1 cellular context compared by ENCODE assay signal in the genomic region with DNA sequence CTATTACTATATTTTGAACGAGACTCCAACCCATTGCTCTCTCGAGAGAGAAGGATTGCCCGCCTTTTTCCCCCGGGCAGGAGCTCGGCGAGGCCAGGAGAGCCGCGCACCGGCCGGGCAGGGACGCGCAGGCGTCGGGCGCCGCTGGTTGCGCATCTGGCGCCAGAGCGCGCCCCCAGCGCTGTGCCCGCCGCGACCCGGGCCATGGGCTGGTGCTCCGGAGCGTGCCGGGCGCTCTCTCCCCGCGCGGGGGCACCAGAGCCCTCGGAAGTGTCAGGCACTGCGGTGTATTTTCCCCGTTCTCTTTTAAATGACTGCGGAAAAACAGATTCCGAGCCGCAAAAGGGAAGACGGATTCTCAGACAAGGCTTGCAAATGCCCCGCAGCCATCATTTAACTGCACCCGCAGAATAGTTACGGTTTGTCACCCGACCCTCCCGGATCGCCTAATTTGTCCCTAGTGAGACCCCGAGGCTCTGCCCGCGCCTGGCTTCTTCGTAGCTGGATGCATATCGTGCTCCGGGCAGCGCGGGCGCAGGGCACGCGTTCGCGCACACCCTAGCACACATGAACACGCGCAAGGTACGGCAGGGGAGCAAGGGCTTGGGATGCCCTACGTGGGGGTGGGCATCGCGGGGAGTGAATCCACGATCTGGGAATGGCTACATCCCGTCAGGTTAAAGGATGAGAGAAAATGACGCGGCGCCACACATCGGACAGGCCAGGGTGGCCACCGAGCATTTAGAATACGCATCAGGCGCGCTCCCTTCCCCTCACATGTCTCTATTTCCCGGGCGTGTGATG.
TF ChIP-seq lines count a peak whose summit lies in the region.

No MANE protein-coding gene starts in this region.

TF ChIP-seq in GM12878, 131 proteins besides CTCF, POLR2A, EP300 and RAD21 (continued from another document):
- TF ChIP-seq, protein P1, sequence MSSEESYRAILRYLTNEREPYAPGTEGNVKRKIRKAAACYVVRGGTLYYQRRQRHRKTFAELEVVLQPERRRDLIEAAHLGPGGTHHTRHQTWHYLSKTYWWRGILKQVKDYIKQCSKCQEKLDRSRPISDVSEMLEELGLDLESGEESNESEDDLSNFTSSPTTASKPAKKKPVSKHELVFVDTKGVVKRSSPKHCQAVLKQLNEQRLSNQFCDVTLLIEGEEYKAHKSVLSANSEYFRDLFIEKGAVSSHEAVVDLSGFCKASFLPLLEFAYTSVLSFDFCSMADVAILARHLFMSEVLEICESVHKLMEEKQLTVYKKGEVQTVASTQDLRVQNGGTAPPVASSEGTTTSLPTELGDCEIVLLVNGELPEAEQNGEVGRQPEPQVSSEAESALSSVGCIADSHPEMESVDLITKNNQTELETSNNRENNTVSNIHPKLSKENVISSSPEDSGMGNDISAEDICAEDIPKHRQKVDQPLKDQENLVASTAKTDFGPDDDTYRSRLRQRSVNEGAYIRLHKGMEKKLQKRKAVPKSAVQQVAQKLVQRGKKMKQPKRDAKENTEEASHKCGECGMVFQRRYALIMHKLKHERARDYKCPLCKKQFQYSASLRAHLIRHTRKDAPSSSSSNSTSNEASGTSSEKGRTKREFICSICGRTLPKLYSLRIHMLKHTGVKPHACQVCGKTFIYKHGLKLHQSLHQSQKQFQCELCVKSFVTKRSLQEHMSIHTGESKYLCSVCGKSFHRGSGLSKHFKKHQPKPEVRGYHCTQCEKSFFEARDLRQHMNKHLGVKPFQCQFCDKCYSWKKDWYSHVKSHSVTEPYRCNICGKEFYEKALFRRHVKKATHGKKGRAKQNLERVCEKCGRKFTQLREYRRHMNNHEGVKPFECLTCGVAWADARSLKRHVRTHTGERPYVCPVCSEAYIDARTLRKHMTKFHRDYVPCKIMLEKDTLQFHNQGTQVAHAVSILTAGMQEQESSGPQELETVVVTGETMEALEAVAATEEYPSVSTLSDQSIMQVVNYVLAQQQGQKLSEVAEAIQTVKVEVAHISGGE (CRISPR knock-in tag; IDR thresholded peaks at IDR 0.05) = no peak
- TF ChIP-seq ESRRA (IDR thresholded peaks at IDR 0.05; ENCODE audit: low read length) (no peak), BMI1 (IDR thresholded peaks at IDR 0.05; ENCODE audit: borderline replicate concordance) (no peak), IKZF2 (IDR thresholded peaks at IDR 0.05) (no peak), HDAC2 (IDR thresholded peaks at IDR 0.05) (peak; percentile 64; the same call in 1 of the 2 replicates), NR2C2 (IDR thresholded peaks at IDR 0.05; ENCODE audit: borderline replicate concordance, control insufficient read depth, insufficient read length, low read depth) (no peak), NFXL1 (IDR thresholded peaks at IDR 0.05; ENCODE audit: borderline replicate concordance) (no peak), BHLHE40 (IDR thresholded peaks at IDR 0.05; ENCODE audit: borderline replicate concordance in 1 of 2, low read depth in 2 of 2, low read length in 1 of 2) (peak in 1 of 2 experiments; percentile 33; a peak in 1 of 4 replicates), YBX1 (IDR thresholded peaks at IDR 0.05) (no peak), ZZZ3 (IDR thresholded peaks at IDR 0.05; ENCODE audit: control insufficient read depth, insufficient read length, low read depth) (no peak), SUZ12 (IDR thresholded peaks at IDR 0.05; ENCODE audit: unreplicated experiment) (no peak), ZNF217 (IDR thresholded peaks at IDR 0.05) (no peak)
- TF ChIP-seq, protein P2, sequence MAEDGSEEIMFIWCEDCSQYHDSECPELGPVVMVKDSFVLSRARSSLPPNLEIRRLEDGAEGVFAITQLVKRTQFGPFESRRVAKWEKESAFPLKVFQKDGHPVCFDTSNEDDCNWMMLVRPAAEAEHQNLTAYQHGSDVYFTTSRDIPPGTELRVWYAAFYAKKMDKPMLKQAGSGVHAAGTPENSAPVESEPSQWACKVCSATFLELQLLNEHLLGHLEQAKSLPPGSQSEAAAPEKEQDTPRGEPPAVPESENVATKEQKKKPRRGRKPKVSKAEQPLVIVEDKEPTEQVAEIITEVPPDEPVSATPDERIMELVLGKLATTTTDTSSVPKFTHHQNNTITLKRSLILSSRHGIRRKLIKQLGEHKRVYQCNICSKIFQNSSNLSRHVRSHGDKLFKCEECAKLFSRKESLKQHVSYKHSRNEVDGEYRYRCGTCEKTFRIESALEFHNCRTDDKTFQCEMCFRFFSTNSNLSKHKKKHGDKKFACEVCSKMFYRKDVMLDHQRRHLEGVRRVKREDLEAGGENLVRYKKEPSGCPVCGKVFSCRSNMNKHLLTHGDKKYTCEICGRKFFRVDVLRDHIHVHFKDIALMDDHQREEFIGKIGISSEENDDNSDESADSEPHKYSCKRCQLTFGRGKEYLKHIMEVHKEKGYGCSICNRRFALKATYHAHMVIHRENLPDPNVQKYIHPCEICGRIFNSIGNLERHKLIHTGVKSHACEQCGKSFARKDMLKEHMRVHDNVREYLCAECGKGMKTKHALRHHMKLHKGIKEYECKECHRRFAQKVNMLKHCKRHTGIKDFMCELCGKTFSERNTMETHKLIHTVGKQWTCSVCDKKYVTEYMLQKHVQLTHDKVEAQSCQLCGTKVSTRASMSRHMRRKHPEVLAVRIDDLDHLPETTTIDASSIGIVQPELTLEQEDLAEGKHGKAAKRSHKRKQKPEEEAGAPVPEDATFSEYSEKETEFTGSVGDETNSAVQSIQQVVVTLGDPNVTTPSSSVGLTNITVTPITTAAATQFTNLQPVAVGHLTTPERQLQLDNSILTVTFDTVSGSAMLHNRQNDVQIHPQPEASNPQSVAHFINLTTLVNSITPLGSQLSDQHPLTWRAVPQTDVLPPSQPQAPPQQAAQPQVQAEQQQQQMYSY (CRISPR knock-in tag; IDR thresholded peaks at IDR 0.05) = no peak
- TF ChIP-seq, protein P3, sequence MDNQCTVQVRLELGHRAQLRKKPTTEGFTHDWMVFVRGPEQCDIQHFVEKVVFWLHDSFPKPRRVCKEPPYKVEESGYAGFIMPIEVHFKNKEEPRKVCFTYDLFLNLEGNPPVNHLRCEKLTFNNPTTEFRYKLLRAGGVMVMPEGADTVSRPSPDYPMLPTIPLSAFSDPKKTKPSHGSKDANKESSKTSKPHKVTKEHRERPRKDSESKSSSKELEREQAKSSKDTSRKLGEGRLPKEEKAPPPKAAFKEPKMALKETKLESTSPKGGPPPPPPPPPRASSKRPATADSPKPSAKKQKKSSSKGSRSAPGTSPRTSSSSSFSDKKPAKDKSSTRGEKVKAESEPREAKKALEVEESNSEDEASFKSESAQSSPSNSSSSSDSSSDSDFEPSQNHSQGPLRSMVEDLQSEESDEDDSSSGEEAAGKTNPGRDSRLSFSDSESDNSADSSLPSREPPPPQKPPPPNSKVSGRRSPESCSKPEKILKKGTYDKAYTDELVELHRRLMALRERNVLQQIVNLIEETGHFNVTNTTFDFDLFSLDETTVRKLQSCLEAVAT (IDR thresholded peaks at IDR 0.05) = no peak
- TF ChIP-seq, protein P4, sequence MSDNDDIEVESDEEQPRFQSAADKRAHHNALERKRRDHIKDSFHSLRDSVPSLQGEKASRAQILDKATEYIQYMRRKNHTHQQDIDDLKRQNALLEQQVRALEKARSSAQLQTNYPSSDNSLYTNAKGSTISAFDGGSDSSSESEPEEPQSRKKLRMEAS (IDR thresholded peaks at IDR 0.05; ENCODE audit: low read depth, low read length) = no peak
TF ChIP-seq in GM12878: peak in this region for 4.
